8 cellular contexts compared by ENCODE assay signal in genomic region chr13:98482476-98483444, GRCh38.
DNase-seq lines count a peak whose midpoint lies in the region; ATAC-seq, FAIRE-seq and TF ChIP-seq lines count a peak whose summit lies in the region.

No MANE protein-coding gene starts in this region.

- H3K27me3 ChIP-seq in HCT116 (ENCODE audit: insufficient read depth, low read length) (no peaks in the 10 kb centered on the region), GM12878 (replicated peaks in 1 of 2; ENCODE audit: control insufficient read depth in 2 of 2, insufficient read depth in 2 of 2, low read length in 1 of 2) (no peaks in the 10 kb centered on the region), kidney epithelial cell (ENCODE audit: control insufficient read depth, insufficient read depth, low read length) (no peaks in the 10 kb centered on the region), subcutaneous abdominal adipose tissue (ENCODE audit: control insufficient read depth in 5 of 5, insufficient read depth in 4 of 5, low read length in 5 of 5) (no peaks in the 10 kb centered on the region)

- H3K4me3 ChIP-seq in AG10803 (ENCODE audit: low read length) (peak overlapping the region; percentile 24), HCT116 (replicated peaks in 1 of 2; ENCODE audit: low read depth in 1 of 2, low read length in 2 of 2) (no peak overlapping the region), GM12878 (no peak overlapping the region), kidney epithelial cell (ENCODE audit: low read depth, low read length) (no peak overlapping the region), subcutaneous abdominal adipose tissue (ENCODE audit: low read depth in 1 of 5, low read length in 5 of 5) (peak overlapping the region in 4 of 5 donors; percentile 13 to 26 (median 22))

- H4K20me1 ChIP-seq in HCT116 (ENCODE audit: insufficient read depth): 0 out of 2 replicates have a peak, but pooled peaks cover 7% of the 10 kb centered on the region
- H4K20me1 ChIP-seq in GM12878 (ENCODE audit: control insufficient read depth, insufficient read depth): no peaks in the 10 kb centered on the region; the same call in 1 of the 2 replicates

- intact Hi-C loops in HCT116 (cut with micrococcal nuclease) (no loop called here), GM12878 (cut with micrococcal nuclease; ENCODE audit: unreplicated experiment) (no loop called here)

- RAD21 ChIA-PET in HCT116 (lab: Charles Lee; ENCODE audit: low non-redundant PET in 1 of 2, low total read pairs in 2 of 2, uncharacterized antibody in 2 of 2, unreplicated experiment in 2 of 2): no interaction called here
- RAD21 ChIA-PET in GM12878 (lab: Charles Lee; ENCODE audit: unreplicated experiment): interaction anchor here (1.0 to 6.0 kb wide), 9 partner anchors 16 to 170 kb away, joined by 3 to 40 read pairs (median 8); no protein-coding TSS in a partner anchor

- H3K9me2 ChIP-seq in HCT116 (ENCODE audit: insufficient read depth): no peaks in the 10 kb centered on the region

- TF ChIP-seq POLR2A in HCT116 (IDR thresholded peaks at IDR 0.05; ENCODE audit: borderline replicate concordance, extremely low read depth, insufficient read depth, insufficient read length) (no peak), GM12878 (IDR thresholded peaks at IDR 0.05; ENCODE audit: low read depth, low read length) (no peak; the same call in 1 of the 2 replicates)

- 76% methylated on average over 25 of the region's 28 CpGs for WGBS in GM12878 (ENCODE audit: insufficient coverage, insufficient replicate concordance, low lambda C conversion rate, missing lambda C conversion rate)

- CTCF ChIA-PET in HCT116 (lab: Charles Lee): interaction anchor here (0.7 to 1.6 kb wide), 4 partner anchors 170 to 694 kb away, joined by 3 to 4 read pairs (median 4); no protein-coding TSS in a partner anchor
- CTCF ChIA-PET in GM12878 (lab: Yijun Ruan, JAX): interaction anchor here (0.6 to 4.8 kb wide), 17 partner anchors 16 to 632 kb away, joined by 3 to 56 read pairs (median 4); no protein-coding TSS in a partner anchor

- TF ChIP-seq EP300 in GM12878 (IDR thresholded peaks at IDR 0.05; ENCODE audit: borderline replicate concordance in 1 of 2, control insufficient read depth in 1 of 2, low read depth in 2 of 2, low read length in 2 of 2): no peak

- peaks cover 44 to 86% of the 10 kb centered on the region in 2 experiments for H3K4me1 ChIP-seq in HCT116 (ENCODE audit: control insufficient read depth in 1 of 2, insufficient read depth in 2 of 2, low read length in 2 of 2)
- peaks cover 77% of the 10 kb centered on the region for H3K4me1 ChIP-seq in GM12878 (ENCODE audit: control insufficient read depth, insufficient read depth, low read length)
- peaks cover 16 to 53% (median 44%) of the 10 kb centered on the region in 5 donors for H3K4me1 ChIP-seq in subcutaneous abdominal adipose tissue (ENCODE audit: control insufficient read depth in 5 of 5, insufficient read depth in 5 of 5, low read length in 5 of 5)

- H2AFZ ChIP-seq in HCT116 (ENCODE audit: low read depth, low read length, poor library complexity, severe bottlenecking) (no peak overlapping the region), GM12878 (ENCODE audit: control insufficient read depth, low read depth, low read length) (no peak overlapping the region)

- DNase-seq in AG10803 (ENCODE audit: low read depth) (peak; percentile 86), HCT116 (ENCODE audit: low read depth, low spot score) (no peak), GM12878 (ENCODE audit: low read depth, low spot score) (no peak), kidney epithelial cell (ENCODE audit: low read depth) (no peak), occipital lobe (lab: John Stamatoyannopoulos, UW) (no peak), NCI-H524 treated with DMSO at 0.1 percent for 48 hours (lab: John Stamatoyannopoulos, UW) (no peak), SIG-M5 treated with dmso at 0.1 percent for 504 hours (lab: John Stamatoyannopoulos, UW; ENCODE audit: unreplicated experiment) (no peak)

- peak overlapping the region; percentile 73; the same call in 1 of the 2 replicates for H3K27ac ChIP-seq in HCT116 (ENCODE audit: low read depth, low read length)
- H3K27ac ChIP-seq in GM12878 (ENCODE audit: control insufficient read depth, insufficient read depth): peak overlapping the region; percentile 27
- peak overlapping the region; percentile 81 for H3K27ac ChIP-seq in subcutaneous abdominal adipose tissue (ENCODE audit: low read depth, low read length)

- peak; percentile 27 for TF ChIP-seq CTCF in AG10803 (conservative IDR thresholded peaks at IDR 0.05; ENCODE audit: low read length)
- peak in 1 of 3 experiments; percentile 31; a peak in 1 of 6 replicates for TF ChIP-seq CTCF in HCT116 (IDR thresholded peaks at IDR 0.05 in 2 of 3, conservative IDR thresholded peaks at IDR 0.05 in 1 of 3; ENCODE audit: borderline replicate concordance in 1 of 3, insufficient read depth in 1 of 3, low read depth in 2 of 3, low read length in 2 of 3)
- peak; percentile 46 to 54 (median 48) for TF ChIP-seq CTCF in GM12878 (IDR thresholded peaks at IDR 0.05 in 2 of 3, conservative IDR thresholded peaks at IDR 0.05 in 1 of 3; ENCODE audit: control insufficient read depth in 2 of 3, extremely low read depth in 1 of 3, insufficient read depth in 1 of 3, low read depth in 3 of 3, low read length in 3 of 3)
- peak; percentile 22 for TF ChIP-seq CTCF in kidney epithelial cell (IDR thresholded peaks at IDR 0.05; ENCODE audit: insufficient read depth, low read length, poor library complexity, severe bottlenecking)

- POLR2A ChIA-PET in HCT116 (lab: Charles Lee): interaction anchor here (0.6 to 1.7 kb wide), 3 partner anchors 12 to 297 kb away, joined by 3 to 5 read pairs (median 4); no protein-coding TSS in a partner anchor
- POLR2A ChIA-PET in GM12878 (lab: Charles Lee): interaction anchor here (0.6 to 2.2 kb wide), 2 partner anchors 8 to 34 kb away, joined by 4 to 7 read pairs; no protein-coding TSS in a partner anchor

- H3K4me2 ChIP-seq in HCT116 (ENCODE audit: low read length): no peak overlapping the region
- peak overlapping the region; percentile 1; the same call in 1 of the 2 replicates for H3K4me2 ChIP-seq in GM12878 (ENCODE audit: control insufficient read depth, insufficient read depth)

- FAIRE-seq in GM12878 (lab: Jason Lieb, UNC): no peak

- BruUV-seq in HCT116 (replicated peaks; lab: Mats Ljungman, UMichigan) (no TSS peak), GM12878 (replicated peaks; lab: Mats Ljungman, UMichigan) (no TSS peak)

- no peak for ATAC-seq in HCT116
- peak; percentile 39 for ATAC-seq in GM12878

- H3K9me3 ChIP-seq in HCT116 (ENCODE audit: control insufficient read depth in 1 of 2, insufficient read depth in 1 of 2, low read depth in 1 of 2, low read length in 2 of 2) (no peaks in the 10 kb centered on the region), GM12878 (replicated peaks; ENCODE audit: control insufficient read depth, insufficient read depth, low read length) (no peaks in the 10 kb centered on the region), subcutaneous abdominal adipose tissue (ENCODE audit: control insufficient read depth in 5 of 5, low read length in 5 of 5) (no peaks in the 10 kb centered on the region)

- SMC1A ChIA-PET in GM12878 (lab: Charles Lee; ENCODE audit: uncharacterized antibody, unreplicated experiment): interaction anchor here (0.9 to 7.2 kb wide), 15 partner anchors 10 to 189 kb away, joined by 3 to 38 read pairs (median 5); no protein-coding TSS in a partner anchor

- peaks cover 0 to 3% of the 10 kb centered on the region in 2 experiments; a peak in 1 of 4 replicates for H3K36me3 ChIP-seq in HCT116 (ENCODE audit: control insufficient read depth in 1 of 2, insufficient read depth in 2 of 2, low read length in 2 of 2)
- peaks cover 0 to 2% of the 10 kb centered on the region in 2 experiments; a peak in 2 of 4 replicates for H3K36me3 ChIP-seq in GM12878 (ENCODE audit: control insufficient read depth in 2 of 2, insufficient read depth in 2 of 2, low read length in 1 of 2)
- H3K36me3 ChIP-seq in kidney epithelial cell (ENCODE audit: control insufficient read depth, insufficient read depth, low read length): no peaks in the 10 kb centered on the region
- H3K36me3 ChIP-seq in subcutaneous abdominal adipose tissue (ENCODE audit: control insufficient read depth in 5 of 5, insufficient read depth in 5 of 5, low read length in 5 of 5): peaks cover 0 to 6% (median 4%) of the 10 kb centered on the region in 5 donors

- TF ChIP-seq RAD21 in HCT116 (IDR thresholded peaks at IDR 0.05; ENCODE audit: low read depth) (no peak), GM12878 (IDR thresholded peaks at IDR 0.05; ENCODE audit: insufficient read depth, low read depth, low read length) (peak; percentile 58)

- in situ Hi-C loops in GM12878 (cut with MboI): no loop called here

- peaks cover 96% of the 10 kb centered on the region for H3K79me2 ChIP-seq in HCT116 (ENCODE audit: insufficient read depth, low read length)
- H3K79me2 ChIP-seq in GM12878 (ENCODE audit: control insufficient read depth, insufficient read depth, low read length): peaks cover 68% of the 10 kb centered on the region

- no peak overlapping the region for H3K9ac ChIP-seq in HCT116 (ENCODE audit: low read length)
- H3K9ac ChIP-seq in GM12878 (ENCODE audit: control insufficient read depth, insufficient read depth, low read length): no peak overlapping the region
- peak overlapping the region in 1 of 5 donors; percentile 53 for H3K9ac ChIP-seq in subcutaneous abdominal adipose tissue (ENCODE audit: low read length in 5 of 5)

TF ChIP-seq in HCT116, 20 proteins besides CTCF, POLR2A, EP300 and RAD21:
- no peak for TF ChIP-seq ATF3 (IDR thresholded peaks at IDR 0.05)
- no peak for TF ChIP-seq EZH2phosphoT487 (IDR thresholded peaks at IDR 0.05; ENCODE audit: borderline replicate concordance)

TF ChIP-seq in GM12878, 131 proteins besides CTCF, POLR2A, EP300 and RAD21 (continues in another document):
- no peak for TF ChIP-seq RELB (IDR thresholded peaks at IDR 0.05; ENCODE audit: low read depth)
- TF ChIP-seq MYC (IDR thresholded peaks at IDR 0.05; ENCODE audit: insufficient read depth, insufficient read length, insufficient replicate concordance, low read length, severe bottlenecking): no peak
- TF ChIP-seq MEF2B (IDR thresholded peaks at IDR 0.05; ENCODE audit: partially characterized antibody, poor library complexity, severe bottlenecking): peak; percentile 67
- no peak for TF ChIP-seq GATAD2B (conservative IDR thresholded peaks at IDR 0.05; ENCODE audit: low read depth)
- TF ChIP-seq KDM1A (IDR thresholded peaks at IDR 0.05; ENCODE audit: borderline replicate concordance): no peak

Comparison
In these comparisons a context has a peak if more than half of its experiments do, and no peak if none do; other contexts are left out.
1. H3K4me3 ChIP-seq: peak in AG10803 (single experiment) and subcutaneous abdominal adipose tissue (4 of 5); none in HCT116 (0 of 2), GM12878 (single experiment) and kidney epithelial cell (single experiment).
2. H3K27ac ChIP-seq: peak in every context shown above with its lines; median percentile 81 in subcutaneous abdominal adipose tissue; 73 in HCT116; 27 in GM12878.